ENCODE assay signal across 3 cellular contexts in the genomic region with DNA sequence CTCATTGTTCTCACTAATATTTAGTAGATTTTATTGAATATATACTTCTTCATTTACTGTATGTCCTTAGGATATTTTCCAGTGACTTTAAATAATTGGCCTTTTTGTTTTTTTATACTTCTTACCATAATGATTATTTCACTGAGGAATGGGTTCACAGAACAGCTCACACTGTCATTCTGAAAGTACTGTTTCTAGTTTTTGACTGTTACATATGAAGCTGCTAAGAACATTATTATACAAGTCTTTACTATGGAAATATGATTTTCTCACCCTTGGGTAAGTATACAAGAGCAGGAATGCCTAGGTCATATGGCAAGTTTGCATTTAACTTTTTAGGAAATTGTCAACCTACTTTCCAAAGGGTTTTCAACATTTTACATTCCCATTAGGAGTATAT.
"Had no signal": no experiment of that assay in that cellular context is flagged by ENCODE, and none has a peak within 500 bp of the region (broad histone marks: within the 10 kb centered on the region; RNA-seq: fewer than 3 reads in every experiment).

No MANE protein-coding gene starts in this region.

- ATAC-seq: GM12878 had no signal

- DNase-seq: GDM1, GF-D8 had no signal
